In the genomic region with DNA sequence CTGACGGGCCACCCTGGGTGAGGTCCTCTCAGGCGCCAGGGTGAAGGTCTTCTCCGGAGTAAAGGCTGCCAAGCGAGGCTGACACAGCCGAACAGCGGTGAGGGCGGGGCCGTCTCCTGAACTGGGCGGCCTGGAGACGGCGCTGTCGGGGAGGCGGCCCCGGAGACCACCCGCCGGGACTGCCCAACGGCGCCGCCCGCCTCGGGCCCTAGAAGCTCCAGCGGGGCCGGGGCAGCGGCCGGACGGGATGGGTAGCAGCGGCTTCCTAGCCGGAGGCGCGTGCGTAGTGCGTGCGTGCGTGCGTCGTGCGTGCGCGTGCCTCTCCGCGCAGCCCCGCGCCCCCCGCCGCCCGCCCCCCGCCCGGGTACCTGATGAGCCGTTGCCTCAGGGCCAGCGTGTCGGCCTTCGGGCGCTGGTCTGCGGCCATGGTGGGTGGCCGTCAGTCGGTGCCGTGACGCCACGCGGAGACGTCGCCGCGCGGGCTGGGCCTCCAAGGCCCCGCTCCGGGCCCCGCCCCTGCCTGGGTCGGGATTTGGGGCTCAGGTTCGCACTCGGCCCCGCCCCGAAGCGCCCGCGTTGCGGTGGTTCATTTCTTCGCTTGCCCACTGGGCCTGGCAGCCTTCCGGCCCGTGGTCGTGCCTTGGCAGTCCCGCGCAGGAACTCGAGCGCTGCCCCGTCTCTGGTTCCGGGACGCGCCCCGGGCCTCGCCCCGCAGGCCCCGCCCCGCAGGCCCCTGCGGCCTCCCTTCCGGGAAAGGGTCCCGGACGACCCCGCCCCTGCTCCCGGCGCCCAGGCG, we compare ENCODE assay signal across 8 cellular contexts. TPM values are rescaled to one million over a fixed set of nuclear protein-coding genes. Genes with fewer than 3 reads are reported as not detected.
DNase-seq lines count a peak whose midpoint lies in the region; ATAC-seq and TF ChIP-seq lines count a peak whose summit lies in the region.

PHYKPL (minus strand) TSS at position 679 of the 796 bp plus-strand sequence; CDS start at position 427, 252 bp downstream.

- peak within 1 kb of the TSS; percentile 85 to 91 for H3K4me3 Mint-ChIP-seq in CD14-positive monocyte

- peaks cover 38 to 41% of the 10 kb centered on the region in 2 donors for H3K36me3 Mint-ChIP-seq in CD14-positive monocyte

- H3K4me1 ChIP-seq in esophagus muscularis mucosa = peaks cover 31 to 54% (median 41%) of the 10 kb centered on the region in 4 donors

- peaks cover 18 to 40% (median 33%) of the 10 kb centered on the region in 4 donors for H3K36me3 ChIP-seq in esophagus muscularis mucosa

- DNase-seq in CD14-positive monocyte (ENCODE audit: low spot score) (no peak), OCI-M1 (lab: John Stamatoyannopoulos, UW) (peak; percentile 83), esophagus muscularis mucosa (ENCODE audit: extremely low spot score) (no peak), myocyte (ENCODE audit: low read depth) (peak; percentile 87)
- peak; percentile 85 to 87 for DNase-seq in activated T-cell treated with anti-CD3 and anti-CD28 coated beads, Interleukin-2, amount 50 U/mL, for 48 hours
- peak; percentile 44 to 80 (median 70) for DNase-seq in stimulated activated naive CD4-positive, alpha-beta T cell (lab: John Stamatoyannopoulos, UW)

- ATAC-seq in GM19043 (IDR thresholded peaks at IDR 0.05; ENCODE audit: low read depth, unreplicated experiment) (peak; percentile 64), HG03280 (IDR thresholded peaks at IDR 0.05; ENCODE audit: unreplicated experiment) (peak; percentile 64)

- H3K27me3 Mint-ChIP-seq in CD14-positive monocyte (ENCODE audit: low read depth in 3 of 3) = no peaks in the 10 kb centered on the region

- peak; percentile 26 for TF ChIP-seq POLR2A in esophagus muscularis mucosa (IDR thresholded peaks at IDR 0.05; ENCODE audit: low read depth)

- TF ChIP-seq CTCF in CD14-positive monocyte (IDR thresholded peaks at IDR 0.05) (no peak), esophagus muscularis mucosa (IDR thresholded peaks at IDR 0.05) (peak in 2 of 3 experiments; percentile 1 to 10)

- WGBS in esophagus muscularis mucosa = 0% methylated on average over 6 of the region's 102 CpGs

- no peaks in the 10 kb centered on the region for H3K27me3 ChIP-seq in esophagus muscularis mucosa

- no peak for TF ChIP-seq EP300 in esophagus muscularis mucosa (IDR thresholded peaks at IDR 0.05)

- peak within 1 kb of the TSS; percentile 89 to 95 (median 92) for H3K4me3 ChIP-seq in esophagus muscularis mucosa

- H3K9me3 Mint-ChIP-seq in CD14-positive monocyte = peaks cover 0 to 2% (median 0%) of the 10 kb centered on the region in 7 donors

- peaks cover 61% of the 10 kb centered on the region for H3K4me1 Mint-ChIP-seq in CD14-positive monocyte

- intact Hi-C loops in CD14-positive monocyte (cut with micrococcal nuclease) = no loop called here
- intact Hi-C loops in esophagus muscularis mucosa (cut with DNase I) = loop anchor here (2.0 kb wide), 1 partner anchor 28 kb away; the partner anchor contains the start of gene HNRNPAB

- peak within 1 kb of the TSS; percentile 80 to 91 (median 89) for H3K27ac Mint-ChIP-seq in CD14-positive monocyte

- no peaks in the 10 kb centered on the region for H3K9me3 ChIP-seq in esophagus muscularis mucosa

- peak within 1 kb of the TSS; percentile 94 to 99 (median 97) for H3K27ac ChIP-seq in esophagus muscularis mucosa (replicated peaks in 1 of 4)

RNA-seq across cellular contexts. Expression of gene PHYKPL, which starts in this region (rescaled TPM):
- 10 to 100 TPM; 39.2 to 43.0 TPM for polyA plus RNA-seq in CD14-positive monocyte
- total RNA-seq in esophagus muscularis mucosa = 10 to 100 TPM; 27.4 to 45.1 (median 37.5) TPM
- total RNA-seq in myocyte = 22.8 and 26.4 TPM in 2 replicates
- 38.1 TPM for polyA plus RNA-seq in myocyte (2012)

Comparison
In these comparisons a context has a peak if more than half of its experiments do, and no peak if none do; other contexts are left out.
1. DNase-seq: peak in OCI-M1 (single experiment), activated T-cell treated with anti-CD3 and anti-CD28 coated beads, Interleukin-2, amount 50 U/mL, for 48 hours (2 of 2), myocyte (single experiment) and stimulated activated naive CD4-positive, alpha-beta T cell (6 of 6); none in CD14-positive monocyte (single experiment) and esophagus muscularis mucosa (single experiment).